Comparison of ENCODE assay signal across 8 cellular contexts in the genomic region with DNA sequence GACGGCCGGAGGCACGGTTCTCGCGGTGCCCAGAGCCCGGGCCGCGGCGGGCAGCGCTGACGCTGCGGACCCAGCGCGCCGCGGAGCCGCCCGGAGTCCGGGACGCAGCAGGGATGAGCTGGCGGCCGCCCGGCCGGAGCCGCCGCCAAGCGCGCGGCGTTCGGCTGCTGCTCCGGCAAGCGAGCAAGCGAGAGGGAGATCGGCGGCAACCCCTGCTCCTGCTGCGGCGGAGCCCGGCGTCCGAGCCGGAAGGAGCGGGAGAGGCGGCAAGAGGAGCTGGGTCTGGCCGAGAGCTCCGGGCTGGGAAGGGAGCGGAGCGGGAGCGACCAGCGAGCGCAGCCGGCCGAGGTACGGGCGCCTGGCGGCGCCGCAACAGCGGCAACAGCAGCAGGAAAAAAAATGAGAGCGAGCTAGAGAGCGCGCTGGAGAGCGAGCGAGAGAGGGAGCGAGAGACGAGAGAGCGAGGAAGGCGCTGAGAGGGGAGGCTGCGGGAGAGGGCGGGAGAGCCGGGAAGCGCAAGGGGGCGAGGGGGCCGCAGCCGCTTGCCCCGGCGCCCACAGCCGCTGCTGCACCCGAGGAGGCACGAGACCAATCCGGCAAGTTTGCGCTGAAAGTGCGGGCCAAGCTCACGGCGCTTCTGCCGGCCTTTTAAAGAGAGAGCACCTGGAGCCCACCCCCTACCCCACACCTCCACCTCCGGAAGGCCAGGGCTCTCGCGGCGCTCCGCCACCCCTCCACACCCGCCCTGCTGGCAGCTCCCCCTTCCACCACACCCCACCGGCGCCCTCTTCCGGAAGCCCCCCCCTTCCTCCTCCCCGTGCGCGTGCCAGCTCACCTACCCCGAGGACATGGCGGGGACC. TPM values are rescaled to one million over a fixed set of nuclear protein-coding genes. Genes with fewer than 3 reads are reported as not detected.
DNase-seq lines count a peak whose midpoint lies in the region; FAIRE-seq and TF ChIP-seq lines count a peak whose summit lies in the region.

No MANE protein-coding gene starts in this region.

- intact Hi-C loops in mammary epithelial cell (cut with micrococcal nuclease): no loop called here
- intact Hi-C loops in kidney (cut with DNase I): no loop called here

- peak overlapping the region; percentile 81 for H3K4me2 ChIP-seq in mammary epithelial cell (ENCODE audit: insufficient read depth, low read depth, low read length)

- no peak overlapping the region for H3K27ac ChIP-seq in Peyer's patch
- H3K27ac ChIP-seq in mammary epithelial cell (ENCODE audit: insufficient read depth, low read depth, low read length): no peak overlapping the region
- no peak overlapping the region for H3K27ac ChIP-seq in kidney (ENCODE audit: low read depth in 2 of 2, low read length in 2 of 2)

- peaks cover 0 to 3% (median 0%) of the 10 kb centered on the region in 4 donors for H3K9me3 ChIP-seq in Peyer's patch
- no peaks in the 10 kb centered on the region for H3K9me3 ChIP-seq in mammary epithelial cell (replicated peaks; ENCODE audit: insufficient read depth, low read length)
- no peaks in the 10 kb centered on the region for H3K9me3 ChIP-seq in kidney (ENCODE audit: control insufficient read depth in 1 of 2, low read length in 2 of 2)

- DNase-seq in NCI-H524 (lab: John Stamatoyannopoulos, UW) (peak; percentile 35 to 65), NCI-H524 treated with DMSO at 0.1 percent for 48 hours (lab: John Stamatoyannopoulos, UW) (no peak), Peyer's patch (peak in 1 of 3 donors; percentile 49), mammary epithelial cell (peak; percentile 61), kidney (peak; percentile 86), NCI-H446 treated with DMSO at 0.1 percent for 48 hours (lab: John Stamatoyannopoulos, UW) (no peak), D721Med (ENCODE audit: insufficient read length, low spot score) (no peak)
- DNase-seq in stimulated activated CD8-positive, alpha-beta memory T cell treated with anti-CD3 and anti-CD28 coated beads, Interleukin-4, amount 100 ng/mL, for 48 hours: peak; percentile 39

- H3K4me3 ChIP-seq in Peyer's patch: peak overlapping the region; percentile 24 to 52 (median 40)
- peak overlapping the region in 2 of 3 experiments; percentile 34 to 35 for H3K4me3 ChIP-seq in mammary epithelial cell (replicated peaks in 1 of 3; ENCODE audit: insufficient read depth in 1 of 3, low read depth in 2 of 3, low read length in 3 of 3)
- no peak overlapping the region for H3K4me3 ChIP-seq in kidney (ENCODE audit: low read length in 2 of 2)

- WGBS in mammary epithelial cell (ENCODE audit: low coverage, missing lambda C conversion rate): 3% methylated on average over 14 of the region's 100 CpGs

- FAIRE-seq in kidney (lab: Jason Lieb, UNC) (no peak), D721Med (lab: Jason Lieb, UNC) (no peak)

- in situ Hi-C loops in mammary epithelial cell (cut with MboI; ENCODE audit: low sequenced_read_pairs in 2 of 2): no loop called here

- H3K79me2 ChIP-seq in mammary epithelial cell (ENCODE audit: insufficient read depth, low read length): no peaks in the 10 kb centered on the region

- TF ChIP-seq CTCF in Peyer's patch (IDR thresholded peaks at IDR 0.05) (no peak), mammary epithelial cell (conservative IDR thresholded peaks at IDR 0.05 in 1 of 2, IDR thresholded peaks at IDR 0.05 in 1 of 2; ENCODE audit: extremely low read depth in 1 of 2, insufficient read depth in 1 of 2, low read depth in 1 of 2, low read length in 2 of 2) (no peak), kidney (IDR thresholded peaks at IDR 0.05; ENCODE audit: borderline replicate concordance, extremely low read depth, insufficient read depth) (no peak), D721Med (IDR thresholded peaks at IDR 0.05; ENCODE audit: insufficient read depth, missing control alignments) (no peak)

- no peak for TF ChIP-seq POLR2A in Peyer's patch (IDR thresholded peaks at IDR 0.05)

- H3K27me3 ChIP-seq in Peyer's patch (peaks cover 0 to 51% of the 10 kb centered on the region in 2 donors), mammary epithelial cell (ENCODE audit: insufficient read depth, low read length) (peaks cover 28% of the 10 kb centered on the region)

- peaks cover 6% of the 10 kb centered on the region for H4K20me1 ChIP-seq in mammary epithelial cell (ENCODE audit: insufficient read depth, low read length)

- H3K4me1 ChIP-seq in Peyer's patch (peaks cover 0 to 26% (median 18%) of the 10 kb centered on the region in 4 donors), mammary epithelial cell (ENCODE audit: insufficient read depth, low read length) (peaks cover 23% of the 10 kb centered on the region), kidney (ENCODE audit: control insufficient read depth in 1 of 2, insufficient read depth in 1 of 2, low read depth in 1 of 2, low read length in 2 of 2) (peaks cover 0 to 14% of the 10 kb centered on the region in 2 donors)

- no TSS peak for BruUV-seq in mammary epithelial cell (replicated peaks; lab: Mats Ljungman, UMichigan)

- H3K9ac ChIP-seq in mammary epithelial cell (ENCODE audit: insufficient read depth, low read length) (no peak overlapping the region), kidney (ENCODE audit: low read length in 2 of 2) (no peak overlapping the region)

- dilution Hi-C loops in mammary epithelial cell (cut with HindIII; ENCODE audit: low sequenced_read_pairs): no loop called here

- peak overlapping the region; percentile 58 for H2AFZ ChIP-seq in mammary epithelial cell (ENCODE audit: low read depth, low read length)

- H3K36me3 ChIP-seq in Peyer's patch (no peaks in the 10 kb centered on the region), mammary epithelial cell (ENCODE audit: insufficient read depth, low read length) (no peaks in the 10 kb centered on the region), kidney (ENCODE audit: control insufficient read depth in 1 of 2, insufficient read depth in 2 of 2, low read length in 2 of 2) (no peaks in the 10 kb centered on the region)

- CTCF ChIA-PET in mammary epithelial cell (lab: Charles Lee; ENCODE audit: low non-redundant PET): interaction anchor here (0.6 to 0.7 kb wide), 2 partner anchors 269 to 393 kb away, joined by 4 to 6 read pairs; no protein-coding TSS in a partner anchor

RNA-seq across cellular contexts. Expression of a gene that starts 0.5 kb away (rescaled TPM):
- total RNA-seq in Peyer's patch: not detected
- under 1 TPM in 1 of 2 donors, not detected in 1; under 0.01 TPM for total RNA-seq in mammary epithelial cell
- polyA plus RNA-seq in mammary epithelial cell: not detected
- not detected for polyA minus RNA-seq in mammary epithelial cell
- not detected for total RNA-seq in kidney
- not detected for polyA plus RNA-seq in kidney (ENCODE audit: insufficient read depth, low read depth, low replicate concordance)

Comparison
In these comparisons a context has a peak if more than half of its experiments do, and no peak if none do; other contexts are left out.
1. DNase-seq: peak in NCI-H524 (2 of 2), mammary epithelial cell (single experiment), kidney (single experiment) and stimulated activated CD8-positive, alpha-beta memory T cell treated with anti-CD3 and anti-CD28 coated beads, Interleukin-4, amount 100 ng/mL, for 48 hours (single experiment); none in NCI-H524 treated with DMSO at 0.1 percent for 48 hours (single experiment), NCI-H446 treated with DMSO at 0.1 percent for 48 hours (single experiment) and D721Med (single experiment).
2. H3K4me3 ChIP-seq: peak in Peyer's patch (4 of 4) and mammary epithelial cell (2 of 3); none in kidney (0 of 2).